Comparison of ENCODE assay signal across 1 cellular context in the genomic region with DNA sequence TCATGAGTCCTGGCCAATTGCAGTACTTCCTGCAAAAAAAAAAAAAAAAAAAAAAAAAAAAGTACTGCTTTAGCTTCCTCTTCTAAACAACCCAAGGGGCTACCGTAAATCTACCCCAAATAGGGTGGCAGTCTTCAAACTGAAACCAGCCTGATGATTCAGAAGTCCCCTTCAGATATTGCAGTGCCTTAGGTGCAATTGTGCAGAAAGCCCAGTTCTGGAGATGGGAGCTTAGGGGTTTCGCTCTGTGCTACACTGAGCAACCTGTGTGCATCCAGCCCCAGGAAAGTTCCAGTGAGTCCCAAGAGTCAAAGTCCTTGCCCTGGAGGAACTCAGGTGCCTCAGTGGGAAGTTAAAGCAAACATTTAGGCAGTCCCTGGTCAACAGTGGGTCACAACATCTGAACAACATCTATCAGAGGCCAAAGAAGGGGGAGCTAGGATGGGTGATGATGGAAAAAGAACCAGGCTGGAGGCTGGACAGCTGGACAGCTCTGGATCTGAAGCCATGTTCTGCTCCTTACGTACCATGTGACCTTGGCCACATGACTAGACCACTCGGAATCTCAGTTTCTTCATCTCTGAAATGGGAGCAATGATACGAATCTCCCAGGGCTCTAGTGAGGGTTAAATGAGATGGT.
TF ChIP-seq lines count a peak whose summit lies in the region.

No MANE protein-coding gene starts in this region.

TF ChIP-seq in GM12878, 131 proteins besides CTCF, POLR2A, EP300 and RAD21 (continued from another document):
- TF ChIP-seq ZNF687 (IDR thresholded peaks at IDR 0.05) = no peak; the same call in 1 of the 2 replicates
TF ChIP-seq in GM12878: peak in this region for 22.
